9 cellular contexts compared by ENCODE assay signal in the genomic region with DNA sequence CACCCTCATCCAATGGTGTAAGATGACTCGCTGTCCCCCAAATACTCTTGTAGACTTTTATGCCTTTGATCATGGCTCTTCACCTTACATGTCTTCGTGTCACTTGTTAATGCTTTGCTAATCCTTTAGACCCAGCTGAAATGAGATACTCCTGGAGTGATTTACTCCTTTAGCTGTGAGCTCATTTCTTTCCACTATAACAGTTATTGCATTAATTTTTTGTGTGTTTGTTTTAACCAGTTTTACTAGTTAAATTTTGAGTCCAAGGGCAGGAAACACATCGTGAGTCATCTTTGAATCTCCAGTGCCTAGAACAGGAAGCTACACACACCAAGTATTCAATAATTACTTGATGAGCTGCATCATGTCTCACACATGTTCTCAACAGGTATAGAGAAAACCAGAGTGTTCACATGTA. TPM values are rescaled to one million over a fixed set of nuclear protein-coding genes. Genes with fewer than 3 reads are reported as not detected.
DNase-seq lines count a peak whose midpoint lies in the region; ATAC-seq, FAIRE-seq and TF ChIP-seq lines count a peak whose summit lies in the region.
"Had no signal": no experiment of that assay in that cellular context is flagged by ENCODE, and none has a peak within 500 bp of the region (broad histone marks: within the 10 kb centered on the region; RNA-seq: fewer than 3 reads in every experiment).

No MANE protein-coding gene starts in this region.

- H3K27ac Mint-ChIP-seq in CD8-positive, alpha-beta T cell: peak overlapping the region; percentile 88
- peak overlapping the region; percentile 100 for H3K27ac Mint-ChIP-seq in activated CD8-positive, alpha-beta T cell treated with anti-CD3 and anti-CD28 coated beads for 36 hours
- H3K27ac Mint-ChIP-seq in memory B cell (peak overlapping the region; percentile 60), nephron progenitor cell (no peak overlapping the region)

- peak overlapping the region; percentile 44 for H3K27ac ChIP-seq in CD8-positive, alpha-beta T cell (ENCODE audit: low read depth, low read length)

- intact Hi-C loops in CD8-positive, alpha-beta T cell (cut with DNase I, micrococcal nuclease): loop anchor here in 1 of 2 experiments (1.0 kb wide), 1 partner anchor 9 kb away; no protein-coding TSS in a partner anchor
- intact Hi-C loops in activated CD8-positive, alpha-beta T cell treated with anti-CD3 and anti-CD28 coated beads for 36 hours (cut with micrococcal nuclease): no loop called here

- peaks cover 16% of the 10 kb centered on the region for H3K36me3 Mint-ChIP-seq in CD8-positive, alpha-beta T cell
- peaks cover 17% of the 10 kb centered on the region for H3K36me3 Mint-ChIP-seq in activated CD8-positive, alpha-beta T cell treated with anti-CD3 and anti-CD28 coated beads for 36 hours (ENCODE audit: low read depth)
- H3K36me3 Mint-ChIP-seq in memory B cell (peaks cover 7% of the 10 kb centered on the region), nephron progenitor cell (ENCODE audit: low read depth) (no peaks in the 10 kb centered on the region)

- H3K9me3 ChIP-seq in CD8-positive, alpha-beta T cell (ENCODE audit: low read length): no peaks in the 10 kb centered on the region

- H3K4me1 ChIP-seq in CD8-positive, alpha-beta T cell (ENCODE audit: insufficient read depth, low read length): peaks cover 35% of the 10 kb centered on the region

- no peaks in the 10 kb centered on the region for H3K36me3 ChIP-seq in CD8-positive, alpha-beta T cell (ENCODE audit: insufficient read depth, low read length)

- TF ChIP-seq CTCF in CD8-positive, alpha-beta T cell (IDR thresholded peaks at IDR 0.05): no peak
- TF ChIP-seq CTCF in activated CD8-positive, alpha-beta T cell treated with anti-CD3 and anti-CD28 coated beads for 36 hours (IDR thresholded peaks at IDR 0.05): no peak
- TF ChIP-seq CTCF in nephron progenitor cell (IDR thresholded peaks at IDR 0.05): no peak

- no peak for DNase-seq in CD8-positive, alpha-beta T cell
- DNase-seq in HTR-8/SVneo (ENCODE audit: insufficient read length, low spot score): peak; percentile 30
- no peak for DNase-seq in activated CD8-positive, alpha-beta T cell treated with anti-CD3 and anti-CD28 coated beads for 36 hours
- DNase-seq in memory B cell (ENCODE audit: low spot score in 2 of 2): no peak
- DNase-seq in activated CD8-positive, alpha-beta memory T cell treated with anti-CD3 and anti-CD28 coated beads for 24 hours: no peak
- DNase-seq in nephron progenitor cell: no peak
- DNase-seq in GDM1 (lab: John Stamatoyannopoulos, UW): no peak
- DNase-seq: T-helper 9 cell had no signal

- peak; percentile 94 for ATAC-seq in CD8-positive, alpha-beta T cell
- ATAC-seq in activated CD8-positive, alpha-beta T cell treated with anti-CD3 and anti-CD28 coated beads for 36 hours: peak; percentile 94
- ATAC-seq in memory B cell (ENCODE audit: low read depth) (peak; percentile 78), HG03439 (IDR thresholded peaks at IDR 0.05; ENCODE audit: unreplicated experiment) (no peak)

- peak overlapping the region; percentile 0 for H3K4me3 ChIP-seq in CD8-positive, alpha-beta T cell (ENCODE audit: low read depth, low read length)

- H3K27me3 Mint-ChIP-seq in CD8-positive, alpha-beta T cell (ENCODE audit: low read depth): no peaks in the 10 kb centered on the region
- no peaks in the 10 kb centered on the region for H3K27me3 Mint-ChIP-seq in activated CD8-positive, alpha-beta T cell treated with anti-CD3 and anti-CD28 coated beads for 36 hours
- H3K27me3 Mint-ChIP-seq in memory B cell: no peaks in the 10 kb centered on the region
- peaks cover 5% of the 10 kb centered on the region for H3K27me3 Mint-ChIP-seq in nephron progenitor cell (ENCODE audit: low read depth, poor library complexity)

- no peaks in the 10 kb centered on the region for H3K9me3 Mint-ChIP-seq in CD8-positive, alpha-beta T cell
- H3K9me3 Mint-ChIP-seq in activated CD8-positive, alpha-beta T cell treated with anti-CD3 and anti-CD28 coated beads for 36 hours: no peaks in the 10 kb centered on the region
- H3K9me3 Mint-ChIP-seq in memory B cell: no peaks in the 10 kb centered on the region
- no peaks in the 10 kb centered on the region for H3K9me3 Mint-ChIP-seq in nephron progenitor cell

- CTCF ChIA-PET in CD8-positive, alpha-beta T cell (lab: Charles Lee): interaction anchor here (0.8 to 13.9 kb wide), 9 partner anchors 9 to 114 kb away, joined by 3 to 271 read pairs (median 4); partner anchors contain the start of gene CARMIL2
- CTCF ChIA-PET in activated CD8-positive, alpha-beta T cell treated with anti-CD3 and anti-CD28 coated beads for 36 hours (lab: Charles Lee): interaction anchor here (0.9 to 3.5 kb wide), 11 partner anchors 9 to 104 kb away, joined by 3 to 40 read pairs (median 4); partner anchors contain the start of genes ACD and CARMIL2

- peaks cover 54% of the 10 kb centered on the region for H3K4me1 Mint-ChIP-seq in CD8-positive, alpha-beta T cell (ENCODE audit: low read depth)
- peaks cover 51% of the 10 kb centered on the region for H3K4me1 Mint-ChIP-seq in activated CD8-positive, alpha-beta T cell treated with anti-CD3 and anti-CD28 coated beads for 36 hours (ENCODE audit: low read depth)
- H3K4me1 Mint-ChIP-seq in memory B cell (peaks cover 39% of the 10 kb centered on the region), nephron progenitor cell (peaks cover 14% of the 10 kb centered on the region)

- H3K27me3 ChIP-seq in CD8-positive, alpha-beta T cell (ENCODE audit: insufficient read depth, low read length): no peaks in the 10 kb centered on the region

- no peak for FAIRE-seq in HTR-8/SVneo (lab: Jason Lieb, UNC)

- POLR2A ChIA-PET in CD8-positive, alpha-beta T cell (lab: Charles Lee): interaction anchor here (1.0 to 1.6 kb wide), 8 partner anchors 8 to 108 kb away, joined by 4 to 14 read pairs (median 4); partner anchors contain the start of gene CARMIL2
- POLR2A ChIA-PET in activated CD8-positive, alpha-beta T cell treated with anti-CD3 and anti-CD28 coated beads for 36 hours (lab: Charles Lee): interaction anchor here (0.8 to 3.4 kb wide), 6 partner anchors 8 to 102 kb away, joined by 3 to 16 read pairs (median 6); partner anchors contain the start of gene CARMIL2

- H3K4me3 Mint-ChIP-seq in CD8-positive, alpha-beta T cell: peak overlapping the region; percentile 47
- peak overlapping the region; percentile 66 for H3K4me3 Mint-ChIP-seq in activated CD8-positive, alpha-beta T cell treated with anti-CD3 and anti-CD28 coated beads for 36 hours
- H3K4me3 Mint-ChIP-seq in memory B cell: peak overlapping the region; percentile 47
- no peak overlapping the region for H3K4me3 Mint-ChIP-seq in nephron progenitor cell

RNA-seq across cellular contexts. Expression of gene CTCF, which starts 6.5 kb away (rescaled TPM):
- total RNA-seq in CD8-positive, alpha-beta T cell: 10 to 100 TPM; 42.1 to 45.4 TPM
- 10 to 100 TPM; 47.4 to 50.6 TPM for total RNA-seq in activated CD8-positive, alpha-beta T cell treated with anti-CD3 and anti-CD28 coated beads for 36 hours

RNA-seq across cellular contexts. Expression of gene RIPOR1, which starts 27.2 kb away (rescaled TPM):
- total RNA-seq in CD8-positive, alpha-beta T cell: 10 to 100 TPM; 17.4 to 23.4 TPM
- 10 to 100 TPM; 15.7 to 20.0 TPM for total RNA-seq in activated CD8-positive, alpha-beta T cell treated with anti-CD3 and anti-CD28 coated beads for 36 hours
